ENCODE assay signal across 8 cellular contexts in the genomic region with DNA sequence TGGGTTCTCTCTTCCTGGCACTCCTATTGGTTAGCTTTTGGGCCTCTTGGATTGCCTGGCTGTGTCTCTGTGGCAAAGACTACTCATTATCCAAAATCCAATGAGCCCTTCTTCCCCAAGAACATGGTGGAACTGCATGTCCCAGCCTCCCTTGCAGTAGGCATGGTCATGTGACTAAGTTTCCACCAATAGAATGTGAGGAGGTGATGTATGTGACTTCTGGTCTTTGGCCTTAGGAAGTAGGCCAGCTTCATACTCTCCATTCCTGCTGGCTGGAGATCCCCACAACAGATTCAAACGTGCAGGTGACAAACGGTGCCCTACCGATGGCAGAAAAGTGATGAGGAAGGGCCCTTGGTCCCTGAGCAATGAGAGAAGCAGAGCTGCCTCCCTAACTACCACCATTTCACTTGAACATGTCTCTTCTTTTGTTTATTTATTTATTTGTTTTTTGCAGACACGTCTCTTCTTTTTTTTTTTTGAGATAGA. TPM values are rescaled to one million over a fixed set of nuclear protein-coding genes. Genes with fewer than 3 reads are reported as not detected.
A peak's percentile ranks its signal among the peaks of the same experiment; 100 is the strongest.
DNase-seq lines count a peak whose midpoint lies in the region; ATAC-seq and TF ChIP-seq lines count a peak whose summit lies in the region.

No MANE protein-coding gene starts in this region.

- no peak overlapping the region for H3K4me2 ChIP-seq in neural progenitor cell

- H3K9ac ChIP-seq in neural progenitor cell = no peak overlapping the region

- WGBS in tibial nerve, 2 donors = 65 to 76% methylated on average over 4 of the region's 4 CpGs

- H3K9me3 Mint-ChIP-seq in activated CD8-positive, alpha-beta T cell treated with anti-CD3 and anti-CD28 coated beads for 36 hours = no peaks in the 10 kb centered on the region
- H3K9me3 Mint-ChIP-seq in neural progenitor cell = no peaks in the 10 kb centered on the region

- H3K27ac Mint-ChIP-seq in activated CD8-positive, alpha-beta T cell treated with anti-CD3 and anti-CD28 coated beads for 36 hours = peak overlapping the region; percentile 67
- peak overlapping the region; percentile 90 for H3K27ac Mint-ChIP-seq in neural progenitor cell

- peaks cover 8% of the 10 kb centered on the region for H3F3A ChIP-seq in neural progenitor cell (ENCODE audit: low read depth)

- H3K4me3 ChIP-seq in neural progenitor cell (no peak overlapping the region), tibial nerve (no peak overlapping the region)
- no peak overlapping the region for H3K4me3 ChIP-seq in effector memory CD4-positive, alpha-beta T cell (ENCODE audit: insufficient read depth, low read depth, low read length, poor library complexity, severe bottlenecking)

- H3K4me1 ChIP-seq in neural progenitor cell (peaks cover 7% of the 10 kb centered on the region), tibial nerve (no peaks in the 10 kb centered on the region)
- H3K4me1 ChIP-seq in effector memory CD4-positive, alpha-beta T cell (ENCODE audit: control insufficient read depth, insufficient read depth, low read length, poor library complexity, severe bottlenecking) = peaks cover 3% of the 10 kb centered on the region

- POLR2A ChIA-PET in activated CD8-positive, alpha-beta T cell treated with anti-CD3 and anti-CD28 coated beads for 36 hours (lab: Charles Lee) = interaction anchor here (1.0 to 1.4 kb wide), 2 partner anchors 20 to 28 kb away, joined by 3 read pairs; no protein-coding TSS in a partner anchor

- H3K36me3 ChIP-seq in neural progenitor cell = no peaks in the 10 kb centered on the region
- H3K36me3 ChIP-seq in tibial nerve = no peaks in the 10 kb centered on the region
- H3K36me3 ChIP-seq in effector memory CD4-positive, alpha-beta T cell (ENCODE audit: control insufficient read depth, insufficient read depth, low read length) = no peaks in the 10 kb centered on the region

- H3K27me3 Mint-ChIP-seq in activated CD8-positive, alpha-beta T cell treated with anti-CD3 and anti-CD28 coated beads for 36 hours = no peaks in the 10 kb centered on the region
- no peaks in the 10 kb centered on the region for H3K27me3 Mint-ChIP-seq in neural progenitor cell (ENCODE audit: insufficient read depth, low read depth)

- ATAC-seq in activated CD8-positive, alpha-beta T cell treated with anti-CD3 and anti-CD28 coated beads for 36 hours = peak; percentile 62
- ATAC-seq in esophagus mucosa = no peak

- TF ChIP-seq EP300 in tibial nerve (IDR thresholded peaks at IDR 0.05) = no peak

- H3K27ac ChIP-seq in neural progenitor cell (no peak overlapping the region), tibial nerve (no peak overlapping the region)
- no peak overlapping the region for H3K27ac ChIP-seq in effector memory CD4-positive, alpha-beta T cell (ENCODE audit: insufficient read depth, low read length, poor library complexity, severe bottlenecking)

- no peaks in the 10 kb centered on the region for H4K20me1 ChIP-seq in neural progenitor cell (ENCODE audit: low read depth)

- H3K4me1 Mint-ChIP-seq in activated CD8-positive, alpha-beta T cell treated with anti-CD3 and anti-CD28 coated beads for 36 hours (ENCODE audit: low read depth) = peaks cover 39% of the 10 kb centered on the region
- peaks cover 9% of the 10 kb centered on the region for H3K4me1 Mint-ChIP-seq in neural progenitor cell

- no peaks in the 10 kb centered on the region for H3K79me2 ChIP-seq in neural progenitor cell (ENCODE audit: low read depth)

- H3K36me3 Mint-ChIP-seq in activated CD8-positive, alpha-beta T cell treated with anti-CD3 and anti-CD28 coated beads for 36 hours (ENCODE audit: low read depth) = no peaks in the 10 kb centered on the region
- no peaks in the 10 kb centered on the region for H3K36me3 Mint-ChIP-seq in neural progenitor cell

- peak overlapping the region; percentile 89 for H2AFZ ChIP-seq in neural progenitor cell (replicated peaks)

- intact Hi-C loops in activated CD8-positive, alpha-beta T cell treated with anti-CD3 and anti-CD28 coated beads for 36 hours (cut with micrococcal nuclease) = no loop called here

- no peak overlapping the region for H3K4me3 Mint-ChIP-seq in activated CD8-positive, alpha-beta T cell treated with anti-CD3 and anti-CD28 coated beads for 36 hours
- H3K4me3 Mint-ChIP-seq in neural progenitor cell = no peak overlapping the region

- CTCF ChIA-PET in activated CD8-positive, alpha-beta T cell treated with anti-CD3 and anti-CD28 coated beads for 36 hours (lab: Charles Lee) = no interaction called here

- no peak for TF ChIP-seq POLR2A in tibial nerve (IDR thresholded peaks at IDR 0.05)

- no peaks in the 10 kb centered on the region for H3K9me3 ChIP-seq in neural progenitor cell (ENCODE audit: low read depth)
- no peaks in the 10 kb centered on the region for H3K9me3 ChIP-seq in tibial nerve
- no peaks in the 10 kb centered on the region for H3K9me3 ChIP-seq in effector memory CD4-positive, alpha-beta T cell (ENCODE audit: control insufficient read depth, low read length)

- H3K27me3 ChIP-seq in neural progenitor cell (no peaks in the 10 kb centered on the region), tibial nerve (no peaks in the 10 kb centered on the region)
- no peaks in the 10 kb centered on the region for H3K27me3 ChIP-seq in effector memory CD4-positive, alpha-beta T cell (replicated peaks; ENCODE audit: control insufficient read depth, insufficient read depth, low read length, poor library complexity, severe bottlenecking)

- peak; percentile 20 to 21 for DNase-seq in NCI-H526 (lab: John Stamatoyannopoulos, UW)
- no peak for DNase-seq in NCI-H526 treated with DMSO at 0.1 percent for 48 hours (lab: John Stamatoyannopoulos, UW)
- peak; percentile 52 for DNase-seq in HuH-7 (ENCODE audit: low spot score)
- peak; percentile 34 for DNase-seq in activated CD8-positive, alpha-beta T cell treated with anti-CD3 and anti-CD28 coated beads for 36 hours
- DNase-seq in neural progenitor cell (ENCODE audit: low spot score) = no peak
- no peak for DNase-seq in tibial nerve (ENCODE audit: low spot score in 2 of 2)
- DNase-seq in effector memory CD4-positive, alpha-beta T cell = no peak

- TF ChIP-seq CTCF in activated CD8-positive, alpha-beta T cell treated with anti-CD3 and anti-CD28 coated beads for 36 hours (IDR thresholded peaks at IDR 0.05) = no peak
- TF ChIP-seq CTCF in neural progenitor cell (IDR thresholded peaks at IDR 0.05) (no peak), tibial nerve (IDR thresholded peaks at IDR 0.05) (no peak)

RNA-seq across cellular contexts. Expression of gene SPN, which starts 17.3 kb away (rescaled TPM):
- 100 to 1,000 TPM; 110 to 119 TPM for total RNA-seq in activated CD8-positive, alpha-beta T cell treated with anti-CD3 and anti-CD28 coated beads for 36 hours
- total RNA-seq in neural progenitor cell (ENCODE audit: low replicate concordance) (0.02 and 0.25 TPM in 2 replicates), tibial nerve (1 to 10 TPM; 1.1 to 1.5 (median 1.3) TPM), esophagus mucosa (0.60 TPM)

RNA-seq across cellular contexts. Expression of gene QPRT, which starts 33.2 kb away (rescaled TPM):
- 10 to 100 TPM in 1 of 2 experiments, 1 to 10 TPM in 1; 9.3 to 11.7 TPM for total RNA-seq in activated CD8-positive, alpha-beta T cell treated with anti-CD3 and anti-CD28 coated beads for 36 hours
- total RNA-seq in neural progenitor cell (ENCODE audit: low replicate concordance) (49.6 and 112 TPM in 2 replicates), tibial nerve (10 to 100 TPM; 15.3 to 50.4 (median 38.5) TPM), esophagus mucosa (0.60 TPM)

Comparison
In these comparisons a context has a peak if more than half of its experiments do, and no peak if none do; other contexts are left out.
1. DNase-seq: peak in NCI-H526 (2 of 2), HuH-7 (single experiment) and activated CD8-positive, alpha-beta T cell treated with anti-CD3 and anti-CD28 coated beads for 36 hours (single experiment); none in NCI-H526 treated with DMSO at 0.1 percent for 48 hours (single experiment), neural progenitor cell (single experiment), tibial nerve (0 of 2) and effector memory CD4-positive, alpha-beta T cell (0 of 3).
2. RNA of gene SPN, which starts 17.3 kb away (total RNA-seq): 110 to 119 TPM in activated CD8-positive, alpha-beta T cell treated with anti-CD3 and anti-CD28 coated beads for 36 hours; 1.1 to 1.5 TPM in tibial nerve, 0.60 TPM in esophagus mucosa (single experiment) and 0.02 to 0.25 TPM in neural progenitor cell; every median in the first group is over 10 times any median in the second.